ENCODE assay signal across 1 cellular context in genomic region chr6:162198925-162199324, GRCh38.
TF ChIP-seq lines count a peak whose summit lies in the region.

No MANE protein-coding gene starts in this region.

TF ChIP-seq in WTC11, 78 proteins besides CTCF, POLR2A, EP300 and RAD21 (continued from another document):
- TF ChIP-seq AR (CRISPR knock-in tag; IDR thresholded peaks at IDR 0.05) (no peak), FOXP1 (CRISPR knock-in tag; IDR thresholded peaks at IDR 0.05; ENCODE audit: borderline replicate concordance) (no peak), TCF7 (CRISPR knock-in tag; IDR thresholded peaks at IDR 0.05; ENCODE audit: low read depth) (no peak), ZNF396 (CRISPR knock-in tag; IDR thresholded peaks at IDR 0.05; ENCODE audit: borderline replicate concordance) (no peak), TEAD1 (CRISPR knock-in tag; IDR thresholded peaks at IDR 0.05) (no peak), CBFB (CRISPR knock-in tag; IDR thresholded peaks at IDR 0.05; ENCODE audit: low read depth) (no peak), USF1 (CRISPR knock-in tag; IDR thresholded peaks at IDR 0.05) (no peak), NFE2L1 (CRISPR knock-in tag; IDR thresholded peaks at IDR 0.05) (no peak)
- TF ChIP-seq, protein P1, sequence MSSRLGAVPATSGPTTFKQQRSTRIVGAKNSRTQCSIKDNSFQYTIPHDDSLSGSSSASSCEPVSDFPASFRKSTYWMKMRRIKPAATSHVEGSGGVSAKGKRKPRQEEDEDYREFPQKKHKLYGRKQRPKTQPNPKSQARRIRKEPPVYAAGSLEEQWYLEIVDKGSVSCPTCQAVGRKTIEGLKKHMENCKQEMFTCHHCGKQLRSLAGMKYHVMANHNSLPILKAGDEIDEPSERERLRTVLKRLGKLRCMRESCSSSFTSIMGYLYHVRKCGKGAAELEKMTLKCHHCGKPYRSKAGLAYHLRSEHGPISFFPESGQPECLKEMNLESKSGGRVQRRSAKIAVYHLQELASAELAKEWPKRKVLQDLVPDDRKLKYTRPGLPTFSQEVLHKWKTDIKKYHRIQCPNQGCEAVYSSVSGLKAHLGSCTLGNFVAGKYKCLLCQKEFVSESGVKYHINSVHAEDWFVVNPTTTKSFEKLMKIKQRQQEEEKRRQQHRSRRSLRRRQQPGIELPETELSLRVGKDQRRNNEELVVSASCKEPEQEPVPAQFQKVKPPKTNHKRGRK (CRISPR knock-in tag; IDR thresholded peaks at IDR 0.05; ENCODE audit: borderline replicate concordance): no peak
- TF ChIP-seq, protein P2, sequence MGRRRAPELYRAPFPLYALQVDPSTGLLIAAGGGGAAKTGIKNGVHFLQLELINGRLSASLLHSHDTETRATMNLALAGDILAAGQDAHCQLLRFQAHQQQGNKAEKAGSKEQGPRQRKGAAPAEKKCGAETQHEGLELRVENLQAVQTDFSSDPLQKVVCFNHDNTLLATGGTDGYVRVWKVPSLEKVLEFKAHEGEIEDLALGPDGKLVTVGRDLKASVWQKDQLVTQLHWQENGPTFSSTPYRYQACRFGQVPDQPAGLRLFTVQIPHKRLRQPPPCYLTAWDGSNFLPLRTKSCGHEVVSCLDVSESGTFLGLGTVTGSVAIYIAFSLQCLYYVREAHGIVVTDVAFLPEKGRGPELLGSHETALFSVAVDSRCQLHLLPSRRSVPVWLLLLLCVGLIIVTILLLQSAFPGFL (CRISPR knock-in tag; IDR thresholded peaks at IDR 0.05; ENCODE audit: borderline replicate concordance): no peak
